Comparison of ENCODE assay signal across 8 cellular contexts in genomic region chrX:101595739-101596419, GRCh38. TPM values are rescaled to one million over a fixed set of nuclear protein-coding genes. Genes with fewer than 3 reads are reported as not detected.
DNase-seq lines count a peak whose midpoint lies in the region; ATAC-seq and TF ChIP-seq lines count a peak whose summit lies in the region.

No MANE protein-coding gene starts in this region.

- no peaks in the 10 kb centered on the region for H3K4me1 ChIP-seq in esophagus muscularis mucosa

- H3K27me3 ChIP-seq in esophagus muscularis mucosa: peaks cover 0 to 7% (median 0%) of the 10 kb centered on the region in 4 donors

- CTCF ChIA-PET in activated CD4-positive, alpha-beta memory T cell treated with anti-CD3 and anti-CD28 coated beads for 36 hours (lab: Charles Lee): interaction anchor here (0.8 to 3.9 kb wide), 3 partner anchors 33 to 208 kb away, joined by 4 to 21 read pairs (median 4); no protein-coding TSS in a partner anchor

- 12% methylated on average over 5 of the region's 5 CpGs for WGBS in esophagus muscularis mucosa

- TF ChIP-seq EP300 in esophagus muscularis mucosa (IDR thresholded peaks at IDR 0.05): no peak

- no peak overlapping the region for H3K4me3 ChIP-seq in esophagus muscularis mucosa

- ATAC-seq in GM18519 (IDR thresholded peaks at IDR 0.05; ENCODE audit: low FRiP score, unreplicated experiment) (peak; percentile 90), HG02884 (IDR thresholded peaks at IDR 0.05; ENCODE audit: unreplicated experiment) (peak; percentile 96), T-helper 17 cell (peak; percentile 73)
- peak; percentile 75 to 80 for ATAC-seq in naive thymus-derived CD8-positive, alpha-beta T cell

- H3K36me3 ChIP-seq in esophagus muscularis mucosa: no peaks in the 10 kb centered on the region

- H3K9me3 ChIP-seq in T-helper 17 cell (ENCODE audit: control insufficient read depth, low read length, poor library complexity, severe bottlenecking) (no peaks in the 10 kb centered on the region), esophagus muscularis mucosa (no peaks in the 10 kb centered on the region)

- H3K27ac Mint-ChIP-seq in T-helper 17 cell: no peak overlapping the region
- peak overlapping the region in 1 of 10 donors; percentile 46 for H3K27ac Mint-ChIP-seq in naive thymus-derived CD8-positive, alpha-beta T cell
- no peak overlapping the region for H3K27ac Mint-ChIP-seq in activated CD4-positive, alpha-beta memory T cell treated with anti-CD3 and anti-CD28 coated beads for 36 hours

- peak; percentile 54 to 63 (median 56) for TF ChIP-seq CTCF in esophagus muscularis mucosa (IDR thresholded peaks at IDR 0.05)

- no peak overlapping the region for H3K4me3 Mint-ChIP-seq in T-helper 17 cell
- no peak overlapping the region for H3K4me3 Mint-ChIP-seq in naive thymus-derived CD8-positive, alpha-beta T cell
- H3K4me3 Mint-ChIP-seq in activated CD4-positive, alpha-beta memory T cell treated with anti-CD3 and anti-CD28 coated beads for 36 hours: no peak overlapping the region

- peak; percentile 64 for DNase-seq in COLO829 (ENCODE audit: low spot score)
- peak; percentile 61 for DNase-seq in NCI-H1436 (lab: John Stamatoyannopoulos, UW)
- peak in 1 of 3 donors; percentile 13 for DNase-seq in T-helper 17 cell
- DNase-seq in esophagus muscularis mucosa (ENCODE audit: extremely low spot score): no peak
- DNase-seq in naive thymus-derived CD8-positive, alpha-beta T cell: peak in 7 of 10 donors; percentile 23 to 69 (median 46)
- DNase-seq in activated CD4-positive, alpha-beta memory T cell treated with anti-CD3 and anti-CD28 coated beads for 36 hours: no peak

- no peak overlapping the region for H3K27ac ChIP-seq in esophagus muscularis mucosa (replicated peaks in 1 of 4)

- peaks cover 2% of the 10 kb centered on the region for H3K36me3 Mint-ChIP-seq in T-helper 17 cell (ENCODE audit: low read depth)
- H3K36me3 Mint-ChIP-seq in naive thymus-derived CD8-positive, alpha-beta T cell: no peaks in the 10 kb centered on the region
- H3K36me3 Mint-ChIP-seq in activated CD4-positive, alpha-beta memory T cell treated with anti-CD3 and anti-CD28 coated beads for 36 hours: no peaks in the 10 kb centered on the region

- H3K4me1 Mint-ChIP-seq in T-helper 17 cell: no peaks in the 10 kb centered on the region
- H3K4me1 Mint-ChIP-seq in naive thymus-derived CD8-positive, alpha-beta T cell: no peaks in the 10 kb centered on the region
- no peaks in the 10 kb centered on the region for H3K4me1 Mint-ChIP-seq in activated CD4-positive, alpha-beta memory T cell treated with anti-CD3 and anti-CD28 coated beads for 36 hours (ENCODE audit: low read depth)

- intact Hi-C loops in esophagus muscularis mucosa (cut with DNase I): loop anchor here (5.0 kb wide), 2 partner anchors 161 to 201 kb away; no protein-coding TSS in a partner anchor
- intact Hi-C loops in activated CD4-positive, alpha-beta memory T cell treated with anti-CD3 and anti-CD28 coated beads for 36 hours (cut with micrococcal nuclease): loop anchor here (5.0 kb wide), 4 partner anchors 161 to 491 kb away; no protein-coding TSS in a partner anchor

- peaks cover 28% of the 10 kb centered on the region for H3K27me3 Mint-ChIP-seq in T-helper 17 cell
- peaks cover 6 to 24% (median 18%) of the 10 kb centered on the region in 5 donors for H3K27me3 Mint-ChIP-seq in naive thymus-derived CD8-positive, alpha-beta T cell
- peaks cover 6% of the 10 kb centered on the region for H3K27me3 Mint-ChIP-seq in activated CD4-positive, alpha-beta memory T cell treated with anti-CD3 and anti-CD28 coated beads for 36 hours

- H3K9me3 Mint-ChIP-seq in naive thymus-derived CD8-positive, alpha-beta T cell: peaks cover 0 to 4% (median 0%) of the 10 kb centered on the region in 9 donors
- no peaks in the 10 kb centered on the region for H3K9me3 Mint-ChIP-seq in activated CD4-positive, alpha-beta memory T cell treated with anti-CD3 and anti-CD28 coated beads for 36 hours

- TF ChIP-seq POLR2A in esophagus muscularis mucosa (IDR thresholded peaks at IDR 0.05; ENCODE audit: low read depth): no peak

- POLR2A ChIA-PET in naive thymus-derived CD8-positive, alpha-beta T cell (lab: Charles Lee): no interaction called here
- POLR2A ChIA-PET in activated CD4-positive, alpha-beta memory T cell treated with anti-CD3 and anti-CD28 coated beads for 36 hours (lab: Charles Lee): no interaction called here

RNA-seq across cellular contexts. Expression of gene ARMCX6, which starts 21.9 kb away (rescaled TPM):
- total RNA-seq in T-helper 17 cell (10 to 100 TPM; 34.0 to 47.8 TPM), esophagus muscularis mucosa (10 to 100 TPM in 3 of 4 donors, 1 to 10 TPM in 1; 6.6 to 17.2 (median 14.4) TPM)
- total RNA-seq in naive thymus-derived CD8-positive, alpha-beta T cell: 10 to 100 TPM; 38.0 to 39.5 TPM
- polyA plus RNA-seq in naive thymus-derived CD8-positive, alpha-beta T cell: 10 to 100 TPM; 38.3 to 49.7 (median 48.7) TPM
- total RNA-seq in activated CD4-positive, alpha-beta memory T cell treated with anti-CD3 and anti-CD28 coated beads for 36 hours: 10 to 100 TPM; 45.2 to 47.3 TPM

RNA-seq across cellular contexts. Expression of gene ARMCX3, which starts 27.1 kb away (rescaled TPM):
- total RNA-seq in T-helper 17 cell (10 to 100 TPM; 47.5 to 49.9 TPM), esophagus muscularis mucosa (10 to 100 TPM; 38.2 to 52.5 (median 49.9) TPM)
- total RNA-seq in naive thymus-derived CD8-positive, alpha-beta T cell: 10 to 100 TPM; 25.4 to 28.1 TPM
- 10 to 100 TPM; 17.3 to 25.1 (median 19.8) TPM for polyA plus RNA-seq in naive thymus-derived CD8-positive, alpha-beta T cell
- total RNA-seq in activated CD4-positive, alpha-beta memory T cell treated with anti-CD3 and anti-CD28 coated beads for 36 hours: 10 to 100 TPM; 46.8 to 48.2 TPM

RNA-seq across cellular contexts. Expression of gene ARMCX1, which starts 45.5 kb away (rescaled TPM):
- total RNA-seq in T-helper 17 cell (under 1 TPM; 0.21 to 0.30 TPM), esophagus muscularis mucosa (10 to 100 TPM; 25.7 to 37.9 (median 33.7) TPM)
- total RNA-seq in naive thymus-derived CD8-positive, alpha-beta T cell: 1 to 10 TPM; 4.4 to 5.0 TPM
- 1 to 10 TPM; 2.2 to 6.5 (median 4.9) TPM for polyA plus RNA-seq in naive thymus-derived CD8-positive, alpha-beta T cell
- 1 to 10 TPM; 1.4 to 1.6 TPM for total RNA-seq in activated CD4-positive, alpha-beta memory T cell treated with anti-CD3 and anti-CD28 coated beads for 36 hours

Comparison
In these comparisons a context has a peak if more than half of its experiments do, and no peak if none do; other contexts are left out.
1. DNase-seq: peak in COLO829 (single experiment), NCI-H1436 (single experiment) and naive thymus-derived CD8-positive, alpha-beta T cell (7 of 10); none in esophagus muscularis mucosa (single experiment) and activated CD4-positive, alpha-beta memory T cell treated with anti-CD3 and anti-CD28 coated beads for 36 hours (single experiment).
2. RNA of gene ARMCX1, which starts 45.5 kb away (total RNA-seq): 25.7 to 37.9 TPM in esophagus muscularis mucosa; 4.4 to 5.0 TPM in naive thymus-derived CD8-positive, alpha-beta T cell, 1.4 to 1.6 TPM in activated CD4-positive, alpha-beta memory T cell treated with anti-CD3 and anti-CD28 coated beads for 36 hours and 0.21 to 0.30 TPM in T-helper 17 cell; every median in the first group is over 4 times any median in the second.
3. Peak in every context shown above with its lines, with median percentiles within 50 percentile points of each other: ATAC-seq.